19 cellular contexts compared by ENCODE assay signal in genomic region chr3:108822167-108822897, GRCh38. TPM values are rescaled to one million over a fixed set of nuclear protein-coding genes. Genes with fewer than 3 reads are reported as not detected.
DNase-seq lines count a peak whose midpoint lies in the region; ATAC-seq, FAIRE-seq and TF ChIP-seq lines count a peak whose summit lies in the region.
"Had no signal": no experiment of that assay in that cellular context is flagged by ENCODE, and none has a peak within 500 bp of the region (broad histone marks: within the 10 kb centered on the region; RNA-seq: fewer than 3 reads in every experiment).

TRAT1 (plus strand) TSS chr3:108822786; CDS start chr3:108822928, 142 bp downstream.

- no peaks in the 10 kb centered on the region for H3K9me2 ChIP-seq in GM23338 (ENCODE audit: insufficient read depth)

- no peaks in the 10 kb centered on the region for H3K36me3 Mint-ChIP-seq in GM23338 (ENCODE audit: low read depth)
- peaks cover 14% of the 10 kb centered on the region for H3K36me3 Mint-ChIP-seq in activated CD4-positive, alpha-beta memory T cell treated with anti-CD3 and anti-CD28 coated beads for 36 hours
- H3K36me3 Mint-ChIP-seq: WTC11 had no signal

- intact Hi-C loops in activated CD4-positive, alpha-beta memory T cell treated with anti-CD3 and anti-CD28 coated beads for 36 hours (cut with micrococcal nuclease): loop anchor here (1.0 to 5.0 kb wide), 3 partner anchors 13 to 730 kb away; partner anchors contain the start of gene CD47
- intact Hi-C loops in mucosa of descending colon (cut with DNase I, micrococcal nuclease) (no loop called here), uterus (cut with DNase I; ENCODE audit: low total_unique reads) (no loop called here)

- CTCF ChIA-PET in activated CD4-positive, alpha-beta memory T cell treated with anti-CD3 and anti-CD28 coated beads for 36 hours (lab: Charles Lee): interaction anchor here (1.0 to 8.0 kb wide), 3 partner anchors 14 to 160 kb away, joined by 3 to 106 read pairs (median 19); no protein-coding TSS in a partner anchor

- no peaks in the 10 kb centered on the region for H3K4me1 ChIP-seq in GM23338 (ENCODE audit: insufficient read depth)
- H3K4me1 ChIP-seq in mucosa of descending colon (ENCODE audit: low read depth): no peaks in the 10 kb centered on the region
- H3K4me1 ChIP-seq in uterus: no peaks in the 10 kb centered on the region

- H4K20me1 ChIP-seq in GM23338 (replicated peaks; ENCODE audit: insufficient read depth): no peaks in the 10 kb centered on the region

- 0 out of 2 replicates have a peak within 1 kb of the TSS, but pooled peaks have one; percentile 15 for H3K27ac Mint-ChIP-seq in GM23338
- H3K27ac Mint-ChIP-seq in activated CD4-positive, alpha-beta memory T cell treated with anti-CD3 and anti-CD28 coated beads for 36 hours: peak within 1 kb of the TSS; percentile 97
- H3K27ac Mint-ChIP-seq: WTC11 had no signal

- no peak for ATAC-seq in GM23338
- ATAC-seq in mucosa of descending colon: peak; percentile 30
- ATAC-seq in HG03135 (IDR thresholded peaks at IDR 0.05; ENCODE audit: unreplicated experiment): no peak
- ATAC-seq: HepG2, sciatic nerve, SK-N-SH treated with all-trans-retinoic acid at 6 μM for 48 hours, WTC11 had no signal

- no peak within 1 kb of the TSS for H3K4me2 ChIP-seq in GM23338

- H3K79me2 ChIP-seq in GM23338 (replicated peaks; ENCODE audit: insufficient read depth): no peaks in the 10 kb centered on the region

- peaks cover 4% of the 10 kb centered on the region; the same call in 1 of the 3 replicates for H3K4me1 Mint-ChIP-seq in GM23338
- peaks cover 34% of the 10 kb centered on the region for H3K4me1 Mint-ChIP-seq in activated CD4-positive, alpha-beta memory T cell treated with anti-CD3 and anti-CD28 coated beads for 36 hours (ENCODE audit: low read depth)
- H3K4me1 Mint-ChIP-seq: WTC11 had no signal

- no peak within 1 kb of the TSS for H2AFZ ChIP-seq in GM23338

- H3K9me3 ChIP-seq in mucosa of descending colon (no peaks in the 10 kb centered on the region), uterus (no peaks in the 10 kb centered on the region)

- POLR2A ChIA-PET in activated CD4-positive, alpha-beta memory T cell treated with anti-CD3 and anti-CD28 coated beads for 36 hours (lab: Charles Lee): interaction anchor here (0.7 to 3.4 kb wide), 10 partner anchors 8 to 734 kb away, joined by 3 to 18 read pairs (median 4); partner anchors contain the start of genes CIP2A and DZIP3

- TF ChIP-seq POLR2A in GM12891 (IDR thresholded peaks at IDR 0.05; ENCODE audit: low read depth, low read length) (no peak), uterus (IDR thresholded peaks at IDR 0.05) (no peak)

- DNase-seq in GM12891 (ENCODE audit: insufficient read length, low spot score) (no peak), GM23338 (ENCODE audit: low spot score) (no peak), mucosa of descending colon (no peak), activated gamma-delta T cell treated with Interleukin-2 at 50 U/mL for 16 hours (no peak), uterus (no peak), D721Med (ENCODE audit: insufficient read length, low spot score) (no peak)
- no peak for DNase-seq in activated CD4-positive, alpha-beta memory T cell treated with anti-CD3 and anti-CD28 coated beads for 36 hours
- DNase-seq: activated gamma-delta T cell; C1 segment of cervical spinal cord; foreskin melanocyte; stimulated activated CD4-positive, alpha-beta T cell treated with anti-CD3 and anti-CD28 coated beads, Interleukin-4, amount 100 ng/mL, for 24 hours had no signal

- no peaks in the 10 kb centered on the region for H3K36me3 ChIP-seq in GM23338 (ENCODE audit: insufficient read depth)
- H3K36me3 ChIP-seq in mucosa of descending colon (ENCODE audit: low read depth): no peaks in the 10 kb centered on the region
- no peaks in the 10 kb centered on the region for H3K36me3 ChIP-seq in uterus

- H3K27me3 Mint-ChIP-seq in GM23338 (ENCODE audit: insufficient read depth, low read depth, poor library complexity): no peaks in the 10 kb centered on the region
- no peaks in the 10 kb centered on the region for H3K27me3 Mint-ChIP-seq in activated CD4-positive, alpha-beta memory T cell treated with anti-CD3 and anti-CD28 coated beads for 36 hours

- H3K4me3 ChIP-seq in GM23338 (no peak within 1 kb of the TSS), mucosa of descending colon (no peak within 1 kb of the TSS), uterus (no peak within 1 kb of the TSS)

- no peak for TF ChIP-seq CTCF in GM23338 (conservative IDR thresholded peaks at IDR 0.05; ENCODE audit: low read depth in 2 of 2)
- no peak for TF ChIP-seq CTCF in mucosa of descending colon (IDR thresholded peaks at IDR 0.05)
- TF ChIP-seq CTCF in uterus (IDR thresholded peaks at IDR 0.05): no peak
- no peak for TF ChIP-seq CTCF in D721Med (IDR thresholded peaks at IDR 0.05; ENCODE audit: insufficient read depth, missing control alignments)

- H3K27me3 ChIP-seq in GM23338 (ENCODE audit: insufficient read depth): no peaks in the 10 kb centered on the region
- H3K27me3 ChIP-seq in uterus: no peaks in the 10 kb centered on the region

- no peak within 1 kb of the TSS for H3K27ac ChIP-seq in GM23338 (ENCODE audit: low read depth)
- no peak within 1 kb of the TSS for H3K27ac ChIP-seq in uterus

- no peak within 1 kb of the TSS for H3K4me3 Mint-ChIP-seq in GM23338
- H3K4me3 Mint-ChIP-seq in activated CD4-positive, alpha-beta memory T cell treated with anti-CD3 and anti-CD28 coated beads for 36 hours: peak within 1 kb of the TSS; percentile 84
- H3K4me3 Mint-ChIP-seq: WTC11 had no signal

- H3K9me3 Mint-ChIP-seq in GM23338: no peaks in the 10 kb centered on the region
- no peaks in the 10 kb centered on the region for H3K9me3 Mint-ChIP-seq in activated CD4-positive, alpha-beta memory T cell treated with anti-CD3 and anti-CD28 coated beads for 36 hours
- H3K9me3 Mint-ChIP-seq: WTC11 had no signal

- H3F3A ChIP-seq in GM23338 (replicated peaks; ENCODE audit: low read depth): no peaks in the 10 kb centered on the region

- FAIRE-seq in GM12891 (lab: Jason Lieb, UNC): peak; percentile 45
- no peak for FAIRE-seq in D721Med (lab: Jason Lieb, UNC)
- FAIRE-seq: bronchial epithelial cell, endometrium, HepG2 had no signal

TF ChIP-seq in GM12891, 5 proteins besides CTCF, POLR2A, EP300 and RAD21:
- TF ChIP-seq POLR2AphosphoS5 (IDR thresholded peaks at IDR 0.05; ENCODE audit: low read depth, low read length): no peak
- no peak for TF ChIP-seq PAX5 (IDR thresholded peaks at IDR 0.05; ENCODE audit: insufficient read depth, low read length, severe bottlenecking)

TF ChIP-seq in GM23338, 12 proteins besides CTCF, POLR2A, EP300 and RAD21 (continues in another document):
- no peak for TF ChIP-seq NANOG (IDR thresholded peaks at IDR 0.05; ENCODE audit: borderline replicate concordance)
- TF ChIP-seq STAT1 (IDR thresholded peaks at IDR 0.05; ENCODE audit: unreplicated experiment): no peak
- TF ChIP-seq CREB1 (CRISPR knock-in tag; IDR thresholded peaks at IDR 0.05; ENCODE audit: low read depth): no peak
- no peak for TF ChIP-seq JUNB (IDR thresholded peaks at IDR 0.05; ENCODE audit: unreplicated experiment)

RNA-seq across cellular contexts. Expression of gene TRAT1, which starts in this region (rescaled TPM):
- 0.32 TPM for polyA plus RNA-seq in GM12891 (2012; ENCODE audit: low read depth, missing spikeins)
- total RNA-seq in GM23338 (2014; rRNA removed; shearing (Covaris generic)): not detected in 2 replicates
- polyA plus RNA-seq in GM23338 (2016; fragmentation: Nextera tagmentation; extraction: Ambion mirVana): not detected in 2 replicates
- 10 to 100 TPM; 19.9 to 20.7 TPM for total RNA-seq in activated CD4-positive, alpha-beta memory T cell treated with anti-CD3 and anti-CD28 coated beads for 36 hours
- total RNA-seq in mucosa of descending colon (1 to 10 TPM in 1 of 3 donors, under 1 TPM in 2; 0.60 to 1.3 (median 0.78) TPM), uterus (1 to 10 TPM in 1 of 4 donors, under 1 TPM in 2, not detected in 1; 0.26 to 3.5 (median 0.35) TPM)
- total RNA-seq: bronchial epithelial cell, HepG2, lung microvascular endothelial cell had no signal
- polyA plus RNA-seq: HepG2 had no signal

Comparison
In these comparisons a context has a peak if more than half of its experiments do, and no peak if none do; other contexts are left out.
1. RNA of gene TRAT1 (total RNA-seq): 19.9 to 20.7 TPM in activated CD4-positive, alpha-beta memory T cell treated with anti-CD3 and anti-CD28 coated beads for 36 hours; 0.60 to 1.3 TPM in mucosa of descending colon, 0.26 to 3.5 TPM in uterus and not detected in GM23338; every median in the first group is over 4 times any median in the second.